In genomic region chr9:116308070-116308469, GRCh38 we compare ENCODE assay signal across 16 cellular contexts.
DNase-seq lines count a peak whose midpoint lies in the region; ATAC-seq, FAIRE-seq and TF ChIP-seq lines count a peak whose summit lies in the region.
"Had no signal": no experiment of that assay in that cellular context is flagged by ENCODE, and none has a peak within 500 bp of the region (broad histone marks: within the 10 kb centered on the region; RNA-seq: fewer than 3 reads in every experiment).

No MANE protein-coding gene starts in this region.

- H2AFZ ChIP-seq in GM23338, result 0 out of 2 replicates have a peak overlapping the region, but pooled peaks have one; percentile 30

- TF ChIP-seq CTCF in GM23338 (conservative IDR thresholded peaks at IDR 0.05; ENCODE audit: low read depth in 2 of 2), result no peak
- no peak for TF ChIP-seq CTCF in choroid plexus epithelial cell (conservative IDR thresholded peaks at IDR 0.05; ENCODE audit: low read depth, low read length)
- no peak for TF ChIP-seq CTCF in osteocyte (IDR thresholded peaks at IDR 0.05)

- peaks cover 43% of the 10 kb centered on the region for H3K4me1 ChIP-seq in GM23338 (ENCODE audit: insufficient read depth)
- H3K4me1 ChIP-seq: BLaER1, Caco-2 had no signal

- no peaks in the 10 kb centered on the region for H3K27me3 ChIP-seq in GM23338 (ENCODE audit: insufficient read depth)
- H3K27me3 ChIP-seq: BLaER1 had no signal

- no peak overlapping the region for H3K9ac ChIP-seq in SK-N-MC (ENCODE audit: insufficient read length)
- H3K9ac ChIP-seq: BLaER1 had no signal

- TF ChIP-seq POLR2A in H54 (IDR thresholded peaks at IDR 0.05; ENCODE audit: low read depth, low read length), result no peak

- no peaks in the 10 kb centered on the region for H4K20me1 ChIP-seq in GM23338 (replicated peaks; ENCODE audit: insufficient read depth)
- H4K20me1 ChIP-seq: BLaER1 had no signal

- H3K4me2 ChIP-seq in GM23338, result no peak overlapping the region
- H3K4me2 ChIP-seq: BLaER1 had no signal

- H3K4me1 Mint-ChIP-seq in GM23338 (peaks cover 33% of the 10 kb centered on the region), osteocyte (ENCODE audit: unreplicated experiment) (peaks cover 43% of the 10 kb centered on the region)
- H3K4me1 Mint-ChIP-seq: CD8-positive, alpha-beta memory T cell had no signal

- FAIRE-seq in H54 (lab: Jason Lieb, UNC), result no peak
- FAIRE-seq: GM12892 had no signal

- no peak overlapping the region for H3K4me3 Mint-ChIP-seq in GM23338
- no peak overlapping the region for H3K4me3 Mint-ChIP-seq in osteocyte (ENCODE audit: unreplicated experiment)
- H3K4me3 Mint-ChIP-seq: CD8-positive, alpha-beta memory T cell had no signal

- H3K36me3 ChIP-seq in GM23338 (ENCODE audit: insufficient read depth), result no peaks in the 10 kb centered on the region
- H3K36me3 ChIP-seq in SK-N-MC (ENCODE audit: insufficient read depth, low read length), result peaks cover 98% of the 10 kb centered on the region
- H3K36me3 ChIP-seq: BLaER1 had no signal

- peaks cover 2% of the 10 kb centered on the region for H3K27me3 Mint-ChIP-seq in GM23338 (ENCODE audit: insufficient read depth, low read depth, poor library complexity)
- H3K27me3 Mint-ChIP-seq in osteocyte (ENCODE audit: unreplicated experiment), result no peaks in the 10 kb centered on the region

- ATAC-seq in GM23338 (no peak), GM19452 (IDR thresholded peaks at IDR 0.05; ENCODE audit: unreplicated experiment) (no peak)
- ATAC-seq: HCT116 had no signal

- no peaks in the 10 kb centered on the region for H3K36me3 Mint-ChIP-seq in GM23338 (ENCODE audit: low read depth)
- H3K36me3 Mint-ChIP-seq in osteocyte (ENCODE audit: unreplicated experiment), result peaks cover 73% of the 10 kb centered on the region
- H3K36me3 Mint-ChIP-seq: CD8-positive, alpha-beta memory T cell had no signal

- H3K27ac ChIP-seq in GM23338 (ENCODE audit: low read depth), result no peak overlapping the region
- H3K27ac ChIP-seq in SK-N-MC, result peak overlapping the region; percentile 69
- H3K27ac ChIP-seq: BLaER1 had no signal

- DNase-seq in GM23338 (ENCODE audit: low spot score) (no peak), SK-N-MC (ENCODE audit: low read depth, low spot score) (no peak), choroid plexus epithelial cell (ENCODE audit: low read depth) (peak; percentile 42), osteocyte (ENCODE audit: extremely low spot score, unreplicated experiment) (no peak), H54 (ENCODE audit: insufficient read length, low spot score) (no peak), UCSD-AML1 (lab: John Stamatoyannopoulos, UW; ENCODE audit: unreplicated experiment) (no peak)
- DNase-seq: 8988T; AML-193; Caco-2; CD8-positive, alpha-beta memory T cell; DND-41; GDM1 had no signal

- H3F3A ChIP-seq in GM23338 (replicated peaks; ENCODE audit: low read depth), result no peaks in the 10 kb centered on the region

- no peaks in the 10 kb centered on the region for H3K9me3 ChIP-seq in SK-N-MC (ENCODE audit: low read depth, low read length)
- H3K9me3 ChIP-seq: BLaER1, Caco-2 had no signal

- H3K9me2 ChIP-seq in GM23338 (ENCODE audit: insufficient read depth), result 0 out of 2 replicates have a peak, but pooled peaks cover 3% of the 10 kb centered on the region

- no peak overlapping the region for H3K27ac Mint-ChIP-seq in GM23338
- H3K27ac Mint-ChIP-seq in osteocyte (ENCODE audit: unreplicated experiment), result peak overlapping the region; percentile 58
- H3K27ac Mint-ChIP-seq: CD8-positive, alpha-beta memory T cell had no signal

- no peaks in the 10 kb centered on the region for H3K9me3 Mint-ChIP-seq in GM23338
- H3K9me3 Mint-ChIP-seq in osteocyte (ENCODE audit: unreplicated experiment), result no peaks in the 10 kb centered on the region

- H3K79me2 ChIP-seq in GM23338 (replicated peaks; ENCODE audit: insufficient read depth), result no peaks in the 10 kb centered on the region

- H3K4me3 ChIP-seq in GM23338 (no peak overlapping the region), SK-N-MC (no peak overlapping the region), choroid plexus epithelial cell (ENCODE audit: low read depth, low read length) (no peak overlapping the region)
- H3K4me3 ChIP-seq: BLaER1 had no signal

TF ChIP-seq in GM23338, 12 proteins besides CTCF, POLR2A, EP300 and RAD21 (continues in another document):
- no peak for TF ChIP-seq POLR2AphosphoS5 (IDR thresholded peaks at IDR 0.05; ENCODE audit: low read depth)
- TF ChIP-seq EZH2phosphoT487 (IDR thresholded peaks at IDR 0.05; ENCODE audit: unreplicated experiment), result no peak
- no peak for TF ChIP-seq ZNF331 (CRISPR knock-in tag; IDR thresholded peaks at IDR 0.05; ENCODE audit: low read depth)
- no peak for TF ChIP-seq JUNB (IDR thresholded peaks at IDR 0.05; ENCODE audit: unreplicated experiment)
- no peak for TF ChIP-seq ETS1 (IDR thresholded peaks at IDR 0.05)
- TF ChIP-seq NANOG (IDR thresholded peaks at IDR 0.05; ENCODE audit: borderline replicate concordance), result no peak
- no peak for TF ChIP-seq ZNF462 (CRISPR knock-in tag; IDR thresholded peaks at IDR 0.05)
- TF ChIP-seq STAT1 (IDR thresholded peaks at IDR 0.05; ENCODE audit: unreplicated experiment), result no peak
- no peak for TF ChIP-seq EZH2 (IDR thresholded peaks at IDR 0.05; ENCODE audit: low read depth, unreplicated experiment)
- TF ChIP-seq ZNF114 (CRISPR knock-in tag; IDR thresholded peaks at IDR 0.05), result no peak
- no peak for TF ChIP-seq CREB1 (CRISPR knock-in tag; IDR thresholded peaks at IDR 0.05; ENCODE audit: low read depth)
